6 cellular contexts compared by ENCODE assay signal in genomic region chr6:109327959-109328358, GRCh38.
"Had no signal": no experiment of that assay in that cellular context is flagged by ENCODE, and none has a peak within 500 bp of the region (broad histone marks: within the 10 kb centered on the region; RNA-seq: fewer than 3 reads in every experiment).

No MANE protein-coding gene starts in this region.

- DNase-seq: GM23248, GOT3, H9, HCEC 1CT, IMR-90, KBM-7 had no signal

- H3K9me3 Mint-ChIP-seq: H9 had no signal

- H3K4me3 Mint-ChIP-seq: H9 had no signal
